Comparison of ENCODE assay signal across 12 cellular contexts in genomic region chr1:18343646-18344045, GRCh38.
DNase-seq lines count a peak whose midpoint lies in the region; ATAC-seq and TF ChIP-seq lines count a peak whose summit lies in the region.
"Had no signal": no experiment of that assay in that cellular context is flagged by ENCODE, and none has a peak within 500 bp of the region (broad histone marks: within the 10 kb centered on the region; RNA-seq: fewer than 3 reads in every experiment).

No MANE protein-coding gene starts in this region.

- peak overlapping the region; percentile 83 for H3K27ac Mint-ChIP-seq in glutamatergic neuron (ENCODE audit: unreplicated experiment)
- H3K27ac Mint-ChIP-seq: CD14-positive monocyte; CD8-positive, alpha-beta T cell had no signal

- H3K36me3 Mint-ChIP-seq in glutamatergic neuron (ENCODE audit: unreplicated experiment): peaks cover 6% of the 10 kb centered on the region
- H3K36me3 Mint-ChIP-seq: CD14-positive monocyte; CD8-positive, alpha-beta T cell had no signal

- peak; percentile 70 for DNase-seq in DMS 273 treated with DMSO at 0.1 percent for 48 hours (lab: John Stamatoyannopoulos, UW)
- DNase-seq in NCI-H446 (lab: John Stamatoyannopoulos, UW): peak; percentile 72 to 90
- DNase-seq in NCI-H82 (lab: John Stamatoyannopoulos, UW): peak; percentile 61
- peak; percentile 36 for DNase-seq in glutamatergic neuron
- DNase-seq in NCI-H1436 (lab: John Stamatoyannopoulos, UW): no peak
- no peak for DNase-seq in stimulated activated CD4-positive, alpha-beta T cell treated with anti-CD3 and anti-CD28 coated beads, Interleukin-1b, Interleukin-23, amount 100 ng/mL, for 48 hours
- DNase-seq: CD8-positive, alpha-beta T cell; COR-L47 had no signal

- no peak overlapping the region for H3K4me3 Mint-ChIP-seq in glutamatergic neuron (ENCODE audit: unreplicated experiment)
- H3K4me3 Mint-ChIP-seq: CD14-positive monocyte; CD8-positive, alpha-beta T cell had no signal

- TF ChIP-seq CTCF in glutamatergic neuron (IDR thresholded peaks at IDR 0.05; ENCODE audit: partially characterized antibody, unreplicated experiment): no peak

- no peak for ATAC-seq in GM18909 (IDR thresholded peaks at IDR 0.05; ENCODE audit: poor library complexity, unreplicated experiment)
- ATAC-seq: CD8-positive, alpha-beta T cell; GM12878; HepG2 had no signal

- peaks cover 16% of the 10 kb centered on the region for H3K4me1 Mint-ChIP-seq in glutamatergic neuron (ENCODE audit: low read depth, unreplicated experiment)
- H3K4me1 Mint-ChIP-seq: CD14-positive monocyte had no signal

- peaks cover 10% of the 10 kb centered on the region for H3K27me3 Mint-ChIP-seq in glutamatergic neuron (ENCODE audit: unreplicated experiment)

- peaks cover 8% of the 10 kb centered on the region for H3K9me3 Mint-ChIP-seq in glutamatergic neuron (ENCODE audit: unreplicated experiment)

Comparison
In these comparisons a context has a peak if more than half of its experiments do, and no peak if none do; other contexts are left out.
1. DNase-seq: peak in DMS 273 treated with DMSO at 0.1 percent for 48 hours (single experiment), NCI-H446 (2 of 2), NCI-H82 (single experiment) and glutamatergic neuron (single experiment); none in NCI-H1436 (single experiment) and stimulated activated CD4-positive, alpha-beta T cell treated with anti-CD3 and anti-CD28 coated beads, Interleukin-1b, Interleukin-23, amount 100 ng/mL, for 48 hours (single experiment).